ENCODE assay signal across 8 cellular contexts in the genomic region with DNA sequence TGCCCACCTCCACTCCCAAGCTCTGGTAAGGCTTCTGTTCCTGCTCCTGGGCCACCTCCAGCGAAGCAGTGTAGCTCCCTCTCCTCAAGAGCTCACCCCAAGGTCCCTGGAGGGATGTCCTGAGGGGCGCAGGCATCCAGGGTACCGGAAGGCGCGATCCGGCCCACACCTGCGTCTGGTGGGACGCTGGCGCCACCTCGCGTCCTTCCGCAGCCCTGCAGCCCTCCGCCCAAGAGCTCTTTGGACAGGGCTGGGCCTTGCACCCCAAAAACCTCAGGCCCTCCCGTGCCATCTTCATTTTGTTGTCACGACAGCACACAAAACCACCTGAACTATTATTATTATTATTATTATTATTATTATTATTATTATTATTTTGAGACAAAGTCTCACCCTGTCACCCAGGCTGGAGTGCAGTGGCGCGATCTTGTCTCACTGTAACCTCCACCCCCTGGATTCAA. TPM values are rescaled to one million over a fixed set of nuclear protein-coding genes. Genes with fewer than 3 reads are reported as not detected.
A peak's percentile ranks its signal among the peaks of the same experiment; 100 is the strongest.
DNase-seq lines count a peak whose midpoint lies in the region; ATAC-seq and TF ChIP-seq lines count a peak whose summit lies in the region.

No MANE protein-coding gene starts in this region.

- H3K9me3 ChIP-seq in A673 (ENCODE audit: low read depth, low read length, poor library complexity, severe bottlenecking) (no peaks in the 10 kb centered on the region), PC-3 (ENCODE audit: low read length) (no peaks in the 10 kb centered on the region)

- no peak overlapping the region for H3K4me3 ChIP-seq in A673 (ENCODE audit: low read depth, low read length, poor library complexity, severe bottlenecking)
- no peak overlapping the region for H3K4me3 ChIP-seq in PC-3 (ENCODE audit: low read length)

- no peaks in the 10 kb centered on the region for H3K27me3 ChIP-seq in A673 (replicated peaks; ENCODE audit: insufficient read depth, low read depth, low read length, poor library complexity)
- no peaks in the 10 kb centered on the region for H3K27me3 ChIP-seq in PC-3 (ENCODE audit: low read length)

- ATAC-seq in PC-3: peak; percentile 54; the same call in 1 of the 2 replicates
- ATAC-seq in HG03565 (IDR thresholded peaks at IDR 0.05; ENCODE audit: unreplicated experiment): no peak
- ATAC-seq in GM18505 (IDR thresholded peaks at IDR 0.05; ENCODE audit: unreplicated experiment): no peak
- no peak for ATAC-seq in GM21367 (IDR thresholded peaks at IDR 0.05; ENCODE audit: unreplicated experiment)

- H3K36me3 Mint-ChIP-seq in brain (no peaks in the 10 kb centered on the region), nephron (ENCODE audit: low read depth) (no peaks in the 10 kb centered on the region)

- no peaks in the 10 kb centered on the region for H3K4me1 ChIP-seq in A673 (ENCODE audit: insufficient read depth, low read length, poor library complexity, severe bottlenecking)
- H3K4me1 ChIP-seq in PC-3 (ENCODE audit: insufficient read depth, low read length): no peaks in the 10 kb centered on the region; the same call in 1 of the 2 replicates

- H3K9me2 ChIP-seq in PC-3 (replicated peaks; ENCODE audit: low read length): no peaks in the 10 kb centered on the region

- H2AFZ ChIP-seq in PC-3 (ENCODE audit: low read length): no peak overlapping the region

- H3K27ac ChIP-seq in A673 (ENCODE audit: low read depth, low read length, poor library complexity, severe bottlenecking) (no peak overlapping the region), PC-3 (ENCODE audit: low read length) (no peak overlapping the region)

- H3K4me3 Mint-ChIP-seq in brain (no peak overlapping the region), nephron (no peak overlapping the region)

- peaks cover 14% of the 10 kb centered on the region for H3K4me1 Mint-ChIP-seq in brain
- H3K4me1 Mint-ChIP-seq in nephron: peaks cover 11% of the 10 kb centered on the region

- no peaks in the 10 kb centered on the region for H3K79me2 ChIP-seq in PC-3 (ENCODE audit: low read length)

- CTCF ChIA-PET in A673 (lab: Charles Lee): interaction anchor here (0.6 to 1.4 kb wide), 3 partner anchors 25 to 1108 kb away, joined by 3 to 7 read pairs (median 4); no protein-coding TSS in a partner anchor
- CTCF ChIA-PET in PC-3 (lab: Charles Lee): interaction anchor here (0.6 to 1.5 kb wide), 3 partner anchors 25 to 656 kb away, joined by 3 to 5 read pairs (median 3); no protein-coding TSS in a partner anchor

- H3K27me3 Mint-ChIP-seq in brain (peaks cover 14% of the 10 kb centered on the region), nephron (ENCODE audit: low read depth) (peaks cover 40% of the 10 kb centered on the region)

- intact Hi-C loops in A673 (cut with micrococcal nuclease; ENCODE audit: unreplicated experiment): loop anchor here (5.0 to 10.0 kb wide), 2 partner anchors 929 to 1087 kb away; no protein-coding TSS in a partner anchor
- intact Hi-C loops in PC-3 (cut with micrococcal nuclease): loop anchor here (5.0 kb wide), 1 partner anchor 919 kb away; no protein-coding TSS in a partner anchor

- POLR2A ChIA-PET in A673 (lab: Charles Lee; ENCODE audit: low non-redundant PET) (no interaction called here), PC-3 (lab: Charles Lee; ENCODE audit: unreplicated experiment) (no interaction called here)

- peaks cover 0 to 11% (median 0%) of the 10 kb centered on the region in 5 experiments for H3K9me3 Mint-ChIP-seq in brain
- H3K9me3 Mint-ChIP-seq in nephron: no peaks in the 10 kb centered on the region

- no peak overlapping the region for H3K4me2 ChIP-seq in PC-3 (ENCODE audit: low read length)

- H3K36me3 ChIP-seq in A673 (ENCODE audit: insufficient read depth, low read length, poor library complexity, severe bottlenecking) (no peaks in the 10 kb centered on the region), PC-3 (ENCODE audit: low read depth, low read length) (no peaks in the 10 kb centered on the region)

- H3K9ac ChIP-seq in PC-3 (ENCODE audit: low read length): no peak overlapping the region

- no peak overlapping the region for H3K27ac Mint-ChIP-seq in brain
- no peak overlapping the region for H3K27ac Mint-ChIP-seq in nephron

- BruUV-seq in A673 (replicated peaks; lab: Mats Ljungman, UMichigan): no TSS peak
- no TSS peak for BruUV-seq in PC-3 (replicated peaks; lab: Mats Ljungman, UMichigan)

- no peaks in the 10 kb centered on the region for H4K20me1 ChIP-seq in PC-3 (ENCODE audit: low read length)

- TF ChIP-seq CTCF in A673 (conservative IDR thresholded peaks at IDR 0.05; ENCODE audit: low read depth, low read length) (peak; percentile 74), PC-3 (conservative IDR thresholded peaks at IDR 0.05; ENCODE audit: low read depth, low read length) (peak; percentile 70), brain (conservative IDR thresholded peaks at IDR 0.05) (peak; percentile 89 to 98), nephron (IDR thresholded peaks at IDR 0.05; ENCODE audit: unreplicated experiment in 3 of 3) (peak; percentile 85 to 91 (median 87))

- TF ChIP-seq POLR2A in GM18505 (IDR thresholded peaks at IDR 0.05; ENCODE audit: borderline replicate concordance, extremely low read depth, insufficient read depth, insufficient read length): no peak

- DNase-seq in A673 (ENCODE audit: low spot score) (peak; percentile 39), GM03348 (ENCODE audit: low spot score) (peak; percentile 58), PC-3 (peak; percentile 41)

- no peaks in the 10 kb centered on the region for H3F3A ChIP-seq in PC-3 (ENCODE audit: low read length, unreplicated experiment)

RNA-seq across cellular contexts. Expression of a gene that starts 49.2 kb away (rescaled TPM):
- 29.8 and 36.5 TPM in 2 replicates for total RNA-seq in A673 (2021)
- not detected in 2 replicates for total RNA-seq in PC-3 (2014; rRNA removed)
- 0.34 TPM for polyA plus RNA-seq in brain (ENCODE audit: insufficient read depth, low read depth, low replicate concordance)

Comparison
In these comparisons a context has a peak if more than half of its experiments do, and no peak if none do; other contexts are left out.
1. RNA of a gene that starts 49.2 kb away (total RNA-seq): 29.8 to 36.5 TPM in A673; not detected in PC-3; every median in the first group is over 10 times any median in the second.
2. Peak in every context shown above with its lines, with median percentiles within 50 percentile points of each other: DNase-seq and CTCF ChIP-seq.